Comparison of ENCODE assay signal across 8 cellular contexts in genomic region chr9:127763918-127764384, GRCh38. TPM values are rescaled to one million over a fixed set of nuclear protein-coding genes. Genes with fewer than 3 reads are reported as not detected.
A peak's percentile ranks its signal among the peaks of the same experiment; 100 is the strongest.
DNase-seq lines count a peak whose midpoint lies in the region; ATAC-seq and TF ChIP-seq lines count a peak whose summit lies in the region.

No MANE protein-coding gene starts in this region.

- H3K9me3 Mint-ChIP-seq in CD4-positive, CD25-positive, alpha-beta regulatory T cell: no peaks in the 10 kb centered on the region
- H3K9me3 Mint-ChIP-seq in activated naive CD4-positive, alpha-beta T cell treated with anti-CD3 and anti-CD28 coated beads, Interleukin-2, amount 50 U/mL, for 24 hours: no peaks in the 10 kb centered on the region

- no peak for TF ChIP-seq POLR2A in tibial nerve (IDR thresholded peaks at IDR 0.05)

- H3K4me3 Mint-ChIP-seq in CD4-positive, CD25-positive, alpha-beta regulatory T cell: peak overlapping the region in 1 of 4 donors; percentile 8
- no peak overlapping the region for H3K4me3 Mint-ChIP-seq in activated naive CD4-positive, alpha-beta T cell treated with anti-CD3 and anti-CD28 coated beads, Interleukin-2, amount 50 U/mL, for 24 hours

- TF ChIP-seq CTCF in tibial nerve (IDR thresholded peaks at IDR 0.05): peak in 4 of 5 experiments; percentile 13 to 51 (median 34)

- DNase-seq in CD4-positive, CD25-positive, alpha-beta regulatory T cell: peak in 1 of 3 donors; percentile 37
- peak; percentile 81 for DNase-seq in HuH-7 (ENCODE audit: low spot score)
- peak; percentile 71 for DNase-seq in islet precursor cell
- DNase-seq in tibial nerve (ENCODE audit: low spot score in 2 of 2): no peak
- DNase-seq in AG08396 (ENCODE audit: low spot score): no peak
- DNase-seq in putamen (ENCODE audit: low spot score): no peak

- WGBS in tibial nerve, 2 donors: 31 to 41% methylated on average over 7 of the region's 7 CpGs

- H3K27me3 ChIP-seq in CD4-positive, CD25-positive, alpha-beta regulatory T cell (ENCODE audit: control insufficient read depth, insufficient read depth, low read length): no peaks in the 10 kb centered on the region
- H3K27me3 ChIP-seq in tibial nerve: peaks cover 0 to 6% of the 10 kb centered on the region in 2 donors

- H3K4me1 Mint-ChIP-seq in CD4-positive, CD25-positive, alpha-beta regulatory T cell: peaks cover 9 to 78% (median 49%) of the 10 kb centered on the region in 4 donors
- peaks cover 64% of the 10 kb centered on the region for H3K4me1 Mint-ChIP-seq in activated naive CD4-positive, alpha-beta T cell treated with anti-CD3 and anti-CD28 coated beads, Interleukin-2, amount 50 U/mL, for 24 hours

- peak in 1 of 2 donors; percentile 64 for TF ChIP-seq EP300 in tibial nerve (IDR thresholded peaks at IDR 0.05)

- H3K27me3 Mint-ChIP-seq in CD4-positive, CD25-positive, alpha-beta regulatory T cell: no peaks in the 10 kb centered on the region
- H3K27me3 Mint-ChIP-seq in activated naive CD4-positive, alpha-beta T cell treated with anti-CD3 and anti-CD28 coated beads, Interleukin-2, amount 50 U/mL, for 24 hours: no peaks in the 10 kb centered on the region

- peak overlapping the region; percentile 25 for H3K27ac ChIP-seq in CD4-positive, CD25-positive, alpha-beta regulatory T cell (ENCODE audit: insufficient read depth, low read length, poor library complexity, severe bottlenecking)
- peak overlapping the region in 2 of 4 donors; percentile 2 to 59 for H3K27ac ChIP-seq in tibial nerve

- no peak for ATAC-seq in CD4-positive, CD25-positive, alpha-beta regulatory T cell (ENCODE audit: low read depth in 2 of 2)
- ATAC-seq in HG02981 (IDR thresholded peaks at IDR 0.05; ENCODE audit: unreplicated experiment): no peak

- peaks cover 46% of the 10 kb centered on the region for H3K4me1 ChIP-seq in CD4-positive, CD25-positive, alpha-beta regulatory T cell (ENCODE audit: control insufficient read depth, insufficient read depth, low read length, poor library complexity, severe bottlenecking)
- peaks cover 0 to 43% (median 14%) of the 10 kb centered on the region in 4 donors for H3K4me1 ChIP-seq in tibial nerve

- no peak overlapping the region for H3K4me3 ChIP-seq in CD4-positive, CD25-positive, alpha-beta regulatory T cell (ENCODE audit: low read depth, low read length)
- no peak overlapping the region for H3K4me3 ChIP-seq in tibial nerve

- H3K9me3 ChIP-seq in CD4-positive, CD25-positive, alpha-beta regulatory T cell (ENCODE audit: control insufficient read depth in 2 of 2, low read length in 2 of 2): no peaks in the 10 kb centered on the region
- no peaks in the 10 kb centered on the region for H3K9me3 ChIP-seq in tibial nerve

- peaks cover 33% of the 10 kb centered on the region for H3K36me3 Mint-ChIP-seq in CD4-positive, CD25-positive, alpha-beta regulatory T cell
- peaks cover 2% of the 10 kb centered on the region for H3K36me3 Mint-ChIP-seq in activated naive CD4-positive, alpha-beta T cell treated with anti-CD3 and anti-CD28 coated beads, Interleukin-2, amount 50 U/mL, for 24 hours

- peaks cover 29% of the 10 kb centered on the region for H3K36me3 ChIP-seq in CD4-positive, CD25-positive, alpha-beta regulatory T cell (ENCODE audit: control insufficient read depth, insufficient read depth, low read length)
- H3K36me3 ChIP-seq in tibial nerve: no peaks in the 10 kb centered on the region

- peak overlapping the region; percentile 62 to 88 (median 69) for H3K27ac Mint-ChIP-seq in CD4-positive, CD25-positive, alpha-beta regulatory T cell
- peak overlapping the region; percentile 76 for H3K27ac Mint-ChIP-seq in activated naive CD4-positive, alpha-beta T cell treated with anti-CD3 and anti-CD28 coated beads, Interleukin-2, amount 50 U/mL, for 24 hours

RNA-seq across cellular contexts. Expression of gene SH2D3C, which starts 14.5 kb away (rescaled TPM):
- total RNA-seq in CD4-positive, CD25-positive, alpha-beta regulatory T cell: 39.3 TPM
- 10 to 100 TPM; 17.7 to 30.5 (median 21.1) TPM for polyA plus RNA-seq in CD4-positive, CD25-positive, alpha-beta regulatory T cell
- 10 to 100 TPM in 3 of 4 donors, 1 to 10 TPM in 1; 4.2 to 18.9 (median 13.4) TPM for total RNA-seq in tibial nerve

RNA-seq across cellular contexts. Expression of gene CDK9, which starts 21.9 kb away (rescaled TPM):
- total RNA-seq in CD4-positive, CD25-positive, alpha-beta regulatory T cell: 89.3 TPM
- polyA plus RNA-seq in CD4-positive, CD25-positive, alpha-beta regulatory T cell: 10 to 100 TPM; 43.3 to 67.4 (median 53.3) TPM
- total RNA-seq in tibial nerve: 100 to 1,000 TPM in 2 of 4 donors, 10 to 100 TPM in 2; 66.6 to 112 (median 87.6) TPM

RNA-seq across cellular contexts. Expression of gene TOR2A, which starts 28.9 kb away (rescaled TPM):
- 11.9 TPM for total RNA-seq in CD4-positive, CD25-positive, alpha-beta regulatory T cell
- polyA plus RNA-seq in CD4-positive, CD25-positive, alpha-beta regulatory T cell: 10 to 100 TPM; 20.1 to 30.2 (median 24.8) TPM
- total RNA-seq in tibial nerve: 10 to 100 TPM; 13.3 to 15.3 (median 14.4) TPM

RNA-seq across cellular contexts. Expression of gene FPGS, which starts 38.7 kb away (rescaled TPM):
- 64.7 TPM for total RNA-seq in CD4-positive, CD25-positive, alpha-beta regulatory T cell
- 10 to 100 TPM; 40.1 to 50.6 (median 45.2) TPM for polyA plus RNA-seq in CD4-positive, CD25-positive, alpha-beta regulatory T cell
- 100 to 1,000 TPM; 136 to 309 (median 143) TPM for total RNA-seq in tibial nerve

RNA-seq across cellular contexts. Expression of gene TTC16, which starts 48.1 kb away (rescaled TPM):
- total RNA-seq in CD4-positive, CD25-positive, alpha-beta regulatory T cell: 1.7 TPM
- polyA plus RNA-seq in CD4-positive, CD25-positive, alpha-beta regulatory T cell: under 1 TPM in 2 of 4 donors, not detected in 2; 0.28 to 0.38 TPM
- total RNA-seq in tibial nerve: under 1 TPM in 1 of 4 donors, not detected in 3; 0.30 TPM

Comparison
In these comparisons a context has a peak if more than half of its experiments do, and no peak if none do; other contexts are left out.
1. DNase-seq: peak in HuH-7 (single experiment) and islet precursor cell (single experiment); none in tibial nerve (0 of 2), AG08396 (single experiment) and putamen (single experiment).